14 cellular contexts compared by ENCODE assay signal in genomic region chrX:46571423-46572294, GRCh38. TPM values are rescaled to one million over a fixed set of nuclear protein-coding genes. Genes with fewer than 3 reads are reported as not detected.
DNase-seq lines count a peak whose midpoint lies in the region; ATAC-seq, FAIRE-seq and TF ChIP-seq lines count a peak whose summit lies in the region.
"Had no signal": no experiment of that assay in that cellular context is flagged by ENCODE, and none has a peak within 500 bp of the region (broad histone marks: within the 10 kb centered on the region; RNA-seq: fewer than 3 reads in every experiment).

No MANE protein-coding gene starts in this region.

- peaks cover 4% of the 10 kb centered on the region; the same call in 1 of the 2 replicates for H3K79me2 ChIP-seq in H9 (ENCODE audit: insufficient read depth, low read length)
- H3K79me2 ChIP-seq in osteoblast (ENCODE audit: insufficient read depth, low read length), result peaks cover 2% of the 10 kb centered on the region

- no peak overlapping the region; a peak in 1 of 7 replicates for H3K27ac Mint-ChIP-seq in H9
- peak overlapping the region; percentile 91 for H3K27ac Mint-ChIP-seq in activated T-helper 1 cell treated with anti-CD3 and anti-CD28 coated beads, Interleukin-12 subunit alpha, Interleukin-12 subunit beta, Interleukin-2, Interleukin-4 antibody, amounts not matched to agents 30 ng/mL and 10 ng/mL and 1 ng/mL, durations not matched to agents 14 hours and 24 hours and 36 hours

- peaks cover 11 to 14% of the 10 kb centered on the region in 2 experiments for H3K4me1 Mint-ChIP-seq in H9
- H3K4me1 Mint-ChIP-seq in activated T-helper 1 cell treated with anti-CD3 and anti-CD28 coated beads, Interleukin-12 subunit alpha, Interleukin-12 subunit beta, Interleukin-2, Interleukin-4 antibody, amounts not matched to agents 30 ng/mL and 10 ng/mL and 1 ng/mL, durations not matched to agents 14 hours and 24 hours and 36 hours (ENCODE audit: low read depth), result peaks cover 25% of the 10 kb centered on the region

- peaks cover 6% of the 10 kb centered on the region for H3K9me3 ChIP-seq in H9 (ENCODE audit: control insufficient read depth, low read depth, low read length)
- no peaks in the 10 kb centered on the region for H3K9me3 ChIP-seq in osteoblast (ENCODE audit: low read depth, low read length)
- H3K9me3 ChIP-seq in pancreas, result no peaks in the 10 kb centered on the region
- H3K9me3 ChIP-seq: ovary, uterus had no signal

- H3K18ac ChIP-seq in H9 (ENCODE audit: insufficient read length, low read depth, low read length), result no peak overlapping the region

- peaks cover 5% of the 10 kb centered on the region for H3K23me2 ChIP-seq in H9 (ENCODE audit: insufficient read length, low read depth, low read length, poor library complexity, severe bottlenecking)

- no peak overlapping the region for H2BK15ac ChIP-seq in H9 (ENCODE audit: low read depth, low read length)

- no peak overlapping the region for H2BK20ac ChIP-seq in H9 (ENCODE audit: low read depth, low read length, poor library complexity, severe bottlenecking)

- H4K20me1 ChIP-seq in H9 (ENCODE audit: control insufficient read depth, insufficient read depth, insufficient read length) (no peaks in the 10 kb centered on the region), osteoblast (ENCODE audit: insufficient read depth, low read length) (no peaks in the 10 kb centered on the region)

- no peak overlapping the region for H2AFZ ChIP-seq in H9 (ENCODE audit: low read length)
- H2AFZ ChIP-seq in osteoblast (ENCODE audit: low read length), result no peak overlapping the region

- H2AK5ac ChIP-seq in H9 (ENCODE audit: insufficient read length, low read length), result no peak overlapping the region

- H3K4me1 ChIP-seq in H9 (ENCODE audit: insufficient read depth, low read length) (no peaks in the 10 kb centered on the region; the same call in 1 of the 2 replicates), osteoblast (ENCODE audit: insufficient read depth, low read length) (peaks cover 6% of the 10 kb centered on the region), pancreas (no peaks in the 10 kb centered on the region)
- H3K4me1 ChIP-seq: uterus had no signal

- H3K14ac ChIP-seq in H9 (ENCODE audit: insufficient read depth, low read length), result no peak overlapping the region

- H3K56ac ChIP-seq in H9 (ENCODE audit: insufficient read length, low read depth, low read length), result no peak overlapping the region

- no peak for TF ChIP-seq CTCF in H9 (conservative IDR thresholded peaks at IDR 0.05)
- no peak for TF ChIP-seq CTCF in osteoblast (IDR thresholded peaks at IDR 0.05; ENCODE audit: extremely low read depth, low read depth, low read length)
- TF ChIP-seq CTCF in pancreas (IDR thresholded peaks at IDR 0.05), result no peak

- H3K36me3 ChIP-seq in osteoblast (ENCODE audit: insufficient read depth, low read length) (no peaks in the 10 kb centered on the region), pancreas (no peaks in the 10 kb centered on the region)
- H3K36me3 ChIP-seq: ovary, uterus had no signal

- H4K91ac ChIP-seq in H9 (ENCODE audit: insufficient read length, low read depth, low read length), result no peak overlapping the region

- no peaks in the 10 kb centered on the region for H3K79me1 ChIP-seq in H9 (ENCODE audit: insufficient read depth, low read depth, low read length, poor library complexity, severe bottlenecking)

- H3K9me3 Mint-ChIP-seq in H9, result peaks cover 60 to 64% of the 10 kb centered on the region in 2 experiments
- no peaks in the 10 kb centered on the region for H3K9me3 Mint-ChIP-seq in activated T-helper 1 cell treated with anti-CD3 and anti-CD28 coated beads, Interleukin-12 subunit alpha, Interleukin-12 subunit beta, Interleukin-2, Interleukin-4 antibody, amounts not matched to agents 30 ng/mL and 10 ng/mL and 1 ng/mL, durations not matched to agents 14 hours and 24 hours and 36 hours

- no peak overlapping the region for H3K4me3 ChIP-seq in osteoblast (ENCODE audit: insufficient read depth, low read length)
- no peak overlapping the region for H3K4me3 ChIP-seq in pancreas
- H3K4me3 ChIP-seq: ovary, uterus had no signal

- no peak overlapping the region for H4K5ac ChIP-seq in H9 (ENCODE audit: insufficient read length, low read depth, low read length)

- no peak for ATAC-seq in pancreas

- H2BK120ac ChIP-seq in H9 (ENCODE audit: low read depth, low read length, poor library complexity, severe bottlenecking), result no peak overlapping the region

- FAIRE-seq in pancreas (lab: Jason Lieb, UNC), result no peak
- FAIRE-seq: colon had no signal

- peaks cover 6% of the 10 kb centered on the region for H3K27me3 Mint-ChIP-seq in H9 (ENCODE audit: low read depth)
- no peaks in the 10 kb centered on the region for H3K27me3 Mint-ChIP-seq in activated T-helper 1 cell treated with anti-CD3 and anti-CD28 coated beads, Interleukin-12 subunit alpha, Interleukin-12 subunit beta, Interleukin-2, Interleukin-4 antibody, amounts not matched to agents 30 ng/mL and 10 ng/mL and 1 ng/mL, durations not matched to agents 14 hours and 24 hours and 36 hours (ENCODE audit: insufficient read depth)

- H3K4me2 ChIP-seq in H9 (ENCODE audit: insufficient read depth, insufficient read length, low read length), result no peak overlapping the region
- H3K4me2 ChIP-seq in osteoblast (ENCODE audit: insufficient read depth, low read length), result no peak overlapping the region

- H3K27ac ChIP-seq in H9 (ENCODE audit: insufficient read length, low read depth, low read length), result no peak overlapping the region
- no peak overlapping the region for H3K27ac ChIP-seq in osteoblast (ENCODE audit: low read depth, low read length)
- no peak overlapping the region for H3K27ac ChIP-seq in pancreas
- H3K27ac ChIP-seq: ovary, uterus had no signal

- peak overlapping the region in 1 of 2 experiments; percentile 45; a peak in 3 of 5 replicates for H3K4me3 Mint-ChIP-seq in H9
- H3K4me3 Mint-ChIP-seq in activated T-helper 1 cell treated with anti-CD3 and anti-CD28 coated beads, Interleukin-12 subunit alpha, Interleukin-12 subunit beta, Interleukin-2, Interleukin-4 antibody, amounts not matched to agents 30 ng/mL and 10 ng/mL and 1 ng/mL, durations not matched to agents 14 hours and 24 hours and 36 hours, result peak overlapping the region; percentile 66

- no peak overlapping the region for H3K9ac ChIP-seq in H9 (ENCODE audit: extremely low read depth, insufficient read length, low read length)

- no peak overlapping the region for H4K8ac ChIP-seq in H9 (replicated peaks; ENCODE audit: insufficient read length, low read depth, low read length)

- H3K4ac ChIP-seq in H9 (ENCODE audit: low read depth, low read length), result no peak overlapping the region

- no peak overlapping the region for H3T11ph ChIP-seq in H9 (ENCODE audit: low read length)

- intact Hi-C loops in activated T-helper 1 cell treated with anti-CD3 and anti-CD28 coated beads, Interleukin-12 subunit alpha, Interleukin-12 subunit beta, Interleukin-2, Interleukin-4 antibody, amounts not matched to agents 30 ng/mL and 10 ng/mL and 1 ng/mL, durations not matched to agents 14 hours and 24 hours and 36 hours (cut with micrococcal nuclease), result loop anchor here (1.0 to 10.0 kb wide), 7 partner anchors 16 to 797 kb away; partner anchors contain the start of gene RP2
- intact Hi-C loops in pancreas (cut with DNase I), result no loop called here

- no CpG with 5 or more reads among the region's 10 CpGs for WGBS in H9 (ENCODE audit: extremely low coverage, insufficient read length, low lambda C conversion rate)
- WGBS in pancreas, 2 donors, result 73 to 91% methylated on average over 10 of the region's 10 CpGs

- no peak overlapping the region for H2BK5ac ChIP-seq in H9 (ENCODE audit: insufficient read length, low read length)

- H3K27me3 ChIP-seq in H9 (ENCODE audit: insufficient read depth, low read length) (no peaks in the 10 kb centered on the region; the same call in 1 of the 2 replicates), osteoblast (ENCODE audit: insufficient read depth, low read length) (no peaks in the 10 kb centered on the region), pancreas (no peaks in the 10 kb centered on the region)
- H3K27me3 ChIP-seq: ovary, uterus had no signal

- H3K36me3 Mint-ChIP-seq in H9 (ENCODE audit: insufficient read depth in 1 of 3, low read depth in 3 of 3), result peaks cover 5 to 14% (median 9%) of the 10 kb centered on the region in 3 experiments; a peak in 6 of 7 replicates
- peaks cover 4% of the 10 kb centered on the region for H3K36me3 Mint-ChIP-seq in activated T-helper 1 cell treated with anti-CD3 and anti-CD28 coated beads, Interleukin-12 subunit alpha, Interleukin-12 subunit beta, Interleukin-2, Interleukin-4 antibody, amounts not matched to agents 30 ng/mL and 10 ng/mL and 1 ng/mL, durations not matched to agents 14 hours and 24 hours and 36 hours (ENCODE audit: low read depth)

- no peak overlapping the region for H2BK12ac ChIP-seq in H9 (ENCODE audit: insufficient read length, low read depth, low read length)

- peak; percentile 46 for DNase-seq in activated CD8-positive, alpha-beta memory T cell treated with anti-CD3 and anti-CD28 coated beads for 24 hours
- no peak for DNase-seq in activated CD8-positive, alpha-beta memory T cell treated with anti-CD3 and anti-CD28 coated beads, Interleukin-2, amount 50 U/mL, for 48 hours
- DNase-seq in H9 (peak; percentile 28), osteoblast (ENCODE audit: insufficient read length, low spot score, missing footprints) (peak; percentile 31), medulla oblongata (ENCODE audit: extremely low spot score) (no peak), pancreas (no peak), LoVo (ENCODE audit: low spot score) (no peak)
- DNase-seq in activated T-helper 1 cell treated with anti-CD3 and anti-CD28 coated beads, Interleukin-12 subunit alpha, Interleukin-12 subunit beta, Interleukin-2, Interleukin-4 antibody, amounts not matched to agents 30 ng/mL and 10 ng/mL and 1 ng/mL, durations not matched to agents 14 hours and 24 hours and 36 hours (ENCODE audit: low spot score), result no peak
- DNase-seq: DMS153, mesenchymal stem cell, NCI-H2029, ovary, uterus had no signal

- H3K23ac ChIP-seq in H9 (ENCODE audit: insufficient read length, low read depth, low read length), result no peak overlapping the region

RNA-seq across cellular contexts. Expression of gene CHST7, which starts 1.9 kb away (rescaled TPM):
- 17.1 and 18.7 TPM in 2 replicates for total RNA-seq in H9 (2021)
- 5.2 and 6.2 TPM in 2 replicates for total RNA-seq in activated T-helper 1 cell treated with anti-CD3 and anti-CD28 coated beads, Interleukin-12 subunit alpha, Interleukin-12 subunit beta, Interleukin-2, Interleukin-4 antibody, amounts not matched to agents 30 ng/mL and 10 ng/mL and 1 ng/mL, durations not matched to agents 14 hours and 24 hours and 36 hours
- 6.5 and 8.0 TPM in 2 replicates for total RNA-seq in osteoblast
- 1 to 10 TPM in 4 of 6 donors, under 1 TPM in 2; 0.65 to 2.1 (median 1.1) TPM for total RNA-seq in pancreas
- 1 to 10 TPM in 1 of 2 donors, under 1 TPM in 1; 0.72 to 1.5 TPM for polyA plus RNA-seq in pancreas

RNA-seq across cellular contexts. Expression of gene ZNF674, which starts 26.4 kb away (rescaled TPM):
- total RNA-seq in H9 (2021), result 7.9 and 10.1 TPM in 2 replicates
- total RNA-seq in activated T-helper 1 cell treated with anti-CD3 and anti-CD28 coated beads, Interleukin-12 subunit alpha, Interleukin-12 subunit beta, Interleukin-2, Interleukin-4 antibody, amounts not matched to agents 30 ng/mL and 10 ng/mL and 1 ng/mL, durations not matched to agents 14 hours and 24 hours and 36 hours, result 1.8 and 3.5 TPM in 2 replicates
- 4.7 and 5.6 TPM in 2 replicates for total RNA-seq in osteoblast
- 1 to 10 TPM; 1.1 to 2.8 (median 1.6) TPM for total RNA-seq in pancreas
- 1 to 10 TPM in 1 of 2 donors, under 1 TPM in 1; 0.80 to 1.1 TPM for polyA plus RNA-seq in pancreas

Comparison
In these comparisons a context has a peak if more than half of its experiments do, and no peak if none do; other contexts are left out.
1. DNase-seq: peak in activated CD8-positive, alpha-beta memory T cell treated with anti-CD3 and anti-CD28 coated beads for 24 hours (single experiment), H9 (single experiment) and osteoblast (single experiment); none in activated CD8-positive, alpha-beta memory T cell treated with anti-CD3 and anti-CD28 coated beads, Interleukin-2, amount 50 U/mL, for 48 hours (single experiment), activated T-helper 1 cell treated with anti-CD3 and anti-CD28 coated beads, Interleukin-12 subunit alpha, Interleukin-12 subunit beta, Interleukin-2, Interleukin-4 antibody, amounts not matched to agents 30 ng/mL and 10 ng/mL and 1 ng/mL, durations not matched to agents 14 hours and 24 hours and 36 hours (single experiment), medulla oblongata (single experiment), pancreas (0 of 6) and LoVo (single experiment).